Comparison of ENCODE assay signal across 18 cellular contexts in the genomic region with DNA sequence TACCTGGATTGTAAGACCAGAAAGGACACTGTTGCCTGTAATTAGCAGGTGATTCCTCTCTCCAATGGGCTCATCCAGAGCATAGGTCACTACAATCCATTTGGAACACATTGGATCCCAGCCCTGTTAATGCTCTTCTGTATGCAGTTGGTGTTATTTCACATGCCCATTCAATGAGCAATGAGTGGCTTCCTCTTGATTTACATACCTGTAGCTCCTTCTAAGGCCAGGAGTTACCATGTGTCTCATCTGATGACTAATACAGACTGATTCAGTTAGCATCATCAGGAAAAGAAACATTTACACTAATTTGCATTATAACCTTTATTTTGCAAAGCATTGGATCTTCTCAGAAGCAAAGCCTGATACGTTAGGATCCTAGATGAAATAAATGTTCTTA.
DNase-seq lines count a peak whose midpoint lies in the region; ATAC-seq and TF ChIP-seq lines count a peak whose summit lies in the region.
"Had no signal": no experiment of that assay in that cellular context is flagged by ENCODE, and none has a peak within 500 bp of the region (broad histone marks: within the 10 kb centered on the region; RNA-seq: fewer than 3 reads in every experiment).

No MANE protein-coding gene starts in this region.

- no peak overlapping the region for H2BK120ac ChIP-seq in mesendoderm (ENCODE audit: low read depth, low read length)

- no peak for ATAC-seq in HG03432 (IDR thresholded peaks at IDR 0.05; ENCODE audit: unreplicated experiment)
- ATAC-seq: HCT116, HepG2 had no signal

- no peaks in the 10 kb centered on the region for H3K79me2 ChIP-seq in mesendoderm (ENCODE audit: control insufficient read depth, insufficient read depth, low read length)

- H3K27ac ChIP-seq in epithelial cell of prostate: peak overlapping the region; percentile 8
- H3K27ac ChIP-seq in mesendoderm (ENCODE audit: low read depth, low read length): no peak overlapping the region
- H3K27ac ChIP-seq in coronary artery: no peak overlapping the region
- H3K27ac ChIP-seq: 22Rv1; BLaER1 treated with 17β-estradiol and CSF1 and Interleukin-3, amounts not matched to agents 10 nM and 100 nM; HL-60; SJCRH30 had no signal

- no peaks in the 10 kb centered on the region for H3K4me1 ChIP-seq in mesendoderm (ENCODE audit: control insufficient read depth, low read depth, low read length)
- H3K4me1 ChIP-seq: BLaER1 treated with 17β-estradiol and CSF1 and Interleukin-3, amounts not matched to agents 10 nM and 100 nM; SJCRH30 had no signal

- no peak overlapping the region for H3K18ac ChIP-seq in mesendoderm (ENCODE audit: low read length)

- no peak overlapping the region for H3K4me3 ChIP-seq in mesendoderm (ENCODE audit: low read length)
- no peak overlapping the region for H3K4me3 ChIP-seq in coronary artery
- H3K4me3 ChIP-seq: BLaER1 treated with 17β-estradiol and CSF1 and Interleukin-3, amounts not matched to agents 10 nM and 100 nM; SJCRH30 had no signal

- no peaks in the 10 kb centered on the region for H3K27me3 ChIP-seq in mesendoderm (ENCODE audit: insufficient read depth, low read length, poor library complexity)
- H3K27me3 ChIP-seq: BLaER1 treated with 17β-estradiol and CSF1 and Interleukin-3, amounts not matched to agents 10 nM and 100 nM; SJCRH30 had no signal

- no peak overlapping the region for H2BK15ac ChIP-seq in mesendoderm (replicated peaks; ENCODE audit: low read depth)

- H4K8ac ChIP-seq in mesendoderm (ENCODE audit: low read depth, low read length): no peak overlapping the region

- no peak overlapping the region for H4K5ac ChIP-seq in mesendoderm (ENCODE audit: low read length)

- H3K4ac ChIP-seq in mesendoderm (ENCODE audit: low read depth, low read length): no peak overlapping the region

- DNase-seq in DMS53 (lab: John Stamatoyannopoulos, UW) (peak; percentile 36), DMS53 treated with DMSO at 0.1 percent for 48 hours (lab: John Stamatoyannopoulos, UW; ENCODE audit: unreplicated experiment) (no peak), RKO (ENCODE audit: low spot score) (peak; percentile 8), epithelial cell of prostate (ENCODE audit: low read depth, low spot score) (peak; percentile 77), mesendoderm (peak; percentile 59), globus pallidus (ENCODE audit: low spot score) (no peak), coronary artery (ENCODE audit: low spot score) (no peak)
- DNase-seq: DMS153, Karpas-422, NCI-H187 treated with DMSO at 0.1 percent for 48 hours, NCI-H82 had no signal

- H2BK5ac ChIP-seq in mesendoderm (ENCODE audit: low read length): no peak overlapping the region

- H3K4me2 ChIP-seq in mesendoderm (ENCODE audit: low read length): no peak overlapping the region
- H3K4me2 ChIP-seq: BLaER1 treated with 17β-estradiol and CSF1 and Interleukin-3, amounts not matched to agents 10 nM and 100 nM had no signal

- H2AK5ac ChIP-seq in mesendoderm (ENCODE audit: low read length): no peak overlapping the region

- TF ChIP-seq CTCF in coronary artery (IDR thresholded peaks at IDR 0.05): no peak

- H3K79me1 ChIP-seq in mesendoderm (ENCODE audit: low read length): no peaks in the 10 kb centered on the region

- H3K23ac ChIP-seq in mesendoderm (ENCODE audit: low read length): no peak overlapping the region

- no peaks in the 10 kb centered on the region for H3K36me3 ChIP-seq in mesendoderm (ENCODE audit: control insufficient read depth, insufficient read depth, low read length)
- H3K36me3 ChIP-seq: BLaER1 treated with 17β-estradiol and CSF1 and Interleukin-3, amounts not matched to agents 10 nM and 100 nM; SJCRH30 had no signal

- WGBS in mesendoderm (ENCODE audit: extremely low coverage, insufficient coverage, low lambda C conversion rate): no CpG with 5 or more reads among the region's 1 CpG

- H3K56ac ChIP-seq in mesendoderm (ENCODE audit: low read length): no peak overlapping the region

- H3K9ac ChIP-seq in mesendoderm (ENCODE audit: low read length): no peak overlapping the region
- H3K9ac ChIP-seq: BLaER1 treated with 17β-estradiol and CSF1 and Interleukin-3, amounts not matched to agents 10 nM and 100 nM had no signal

Comparison
In these comparisons a context has a peak if more than half of its experiments do, and no peak if none do; other contexts are left out.
1. DNase-seq: peak in DMS53 (single experiment), RKO (single experiment), epithelial cell of prostate (single experiment) and mesendoderm (single experiment); none in DMS53 treated with DMSO at 0.1 percent for 48 hours (single experiment), globus pallidus (single experiment) and coronary artery (single experiment).